11 cellular contexts compared by ENCODE assay signal in genomic region chr7:88200793-88201192, GRCh38. TPM values are rescaled to one million over a fixed set of nuclear protein-coding genes. Genes with fewer than 3 reads are reported as not detected.
DNase-seq lines count a peak whose midpoint lies in the region; ATAC-seq and TF ChIP-seq lines count a peak whose summit lies in the region.
"Had no signal": no experiment of that assay in that cellular context is flagged by ENCODE, and none has a peak within 500 bp of the region (broad histone marks: within the 10 kb centered on the region; RNA-seq: fewer than 3 reads in every experiment).

No MANE protein-coding gene starts in this region.

- H3K36me3 ChIP-seq in gastroesophageal sphincter: peaks cover 3 to 44% of the 10 kb centered on the region in 2 donors

- WGBS in gastroesophageal sphincter (ENCODE audit: low coverage in 1 of 2), 2 donors: 59 to 63% methylated on average over 3 to 4 of the region's 4 CpGs

- no peak for TF ChIP-seq CTCF in gastroesophageal sphincter (IDR thresholded peaks at IDR 0.05)

- TF ChIP-seq EP300 in gastroesophageal sphincter (IDR thresholded peaks at IDR 0.05): no peak

- no peaks in the 10 kb centered on the region for H3K9me3 ChIP-seq in gastroesophageal sphincter

- TF ChIP-seq POLR2A in gastroesophageal sphincter (IDR thresholded peaks at IDR 0.05): no peak

- no peak overlapping the region for H3K27ac ChIP-seq in gastroesophageal sphincter

- H3K27me3 ChIP-seq in gastroesophageal sphincter: no peaks in the 10 kb centered on the region

- ATAC-seq in gastroesophageal sphincter: no peak
- ATAC-seq in HG03521 (IDR thresholded peaks at IDR 0.05; ENCODE audit: unreplicated experiment): no peak
- no peak for ATAC-seq in HG03469 (IDR thresholded peaks at IDR 0.05; ENCODE audit: unreplicated experiment)
- ATAC-seq: left cardiac atrium had no signal

- DNase-seq in DMS53 treated with DMSO at 0.1 percent for 48 hours (lab: John Stamatoyannopoulos, UW; ENCODE audit: unreplicated experiment): peak; percentile 28
- DNase-seq in NCI-H146 treated with DMSO at 0.1 percent for 48 hours (lab: John Stamatoyannopoulos, UW; ENCODE audit: unreplicated experiment): peak; percentile 89
- DNase-seq in NCI-H748 treated with DMSO at 0.1 percent for 48 hours (lab: John Stamatoyannopoulos, UW): peak; percentile 51
- peak; percentile 25 for DNase-seq in left kidney (ENCODE audit: low read depth, low spot score)
- DNase-seq in H4 (ENCODE audit: low spot score): no peak
- DNase-seq: activated CD4-positive, alpha-beta memory T cell treated with anti-CD3 and anti-CD28 coated beads for 36 hours; left cardiac atrium; T-helper 9 cell had no signal

- no peaks in the 10 kb centered on the region for H3K4me1 ChIP-seq in gastroesophageal sphincter

- no peak overlapping the region for H3K4me3 ChIP-seq in gastroesophageal sphincter

RNA-seq across cellular contexts. Expression of gene SRI, which starts 19.0 kb away (rescaled TPM):
- 10 to 100 TPM; 35.2 to 72.5 (median 63.2) TPM for total RNA-seq in gastroesophageal sphincter
- total RNA-seq in H4 (2014; rRNA removed; shearing (Covaris generic)): 307 and 321 TPM in 2 replicates
